17 cellular contexts compared by ENCODE assay signal in the genomic region with DNA sequence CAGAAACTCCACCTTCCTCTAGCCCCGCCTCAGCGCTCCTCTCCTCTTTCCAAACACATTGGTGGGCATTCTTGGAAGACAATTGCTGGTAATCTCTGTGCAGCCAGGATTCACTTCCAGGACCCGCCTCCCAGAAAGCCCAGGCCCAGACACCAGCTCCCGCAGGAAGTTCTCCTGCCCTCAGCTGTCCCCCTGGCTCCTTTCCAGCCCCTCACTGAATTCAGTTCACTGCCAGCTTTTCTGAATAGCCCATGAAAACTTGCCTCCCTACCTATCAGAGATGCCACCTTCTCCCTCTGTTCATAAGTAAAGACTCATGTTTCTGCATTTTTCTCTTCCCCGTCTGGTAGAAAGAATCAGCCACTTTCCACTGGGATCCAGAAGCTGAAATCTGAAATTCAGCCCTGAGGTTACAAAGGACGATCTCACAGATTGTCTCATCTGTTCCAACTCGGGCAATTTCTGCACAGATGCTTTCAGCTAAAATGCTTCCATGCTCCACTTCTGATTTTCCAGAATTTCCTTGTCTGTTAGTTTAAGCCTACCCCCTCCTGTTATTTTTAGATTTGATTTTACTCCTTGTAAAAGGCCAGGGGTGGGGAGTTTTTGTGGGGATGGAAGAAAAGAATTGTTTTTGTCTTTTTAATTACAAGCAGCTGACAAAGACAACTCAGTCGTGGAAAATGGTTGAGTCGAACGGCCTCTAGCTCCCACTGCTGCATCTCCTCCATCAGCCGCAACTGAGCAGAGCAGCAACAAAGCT.
DNase-seq lines count a peak whose midpoint lies in the region; ATAC-seq and TF ChIP-seq lines count a peak whose summit lies in the region.
"Had no signal": no experiment of that assay in that cellular context is flagged by ENCODE, and none has a peak within 500 bp of the region (broad histone marks: within the 10 kb centered on the region; RNA-seq: fewer than 3 reads in every experiment).

No MANE protein-coding gene starts in this region.

- H3K9me3 ChIP-seq in hepatocyte (ENCODE audit: low read depth), result no peaks in the 10 kb centered on the region
- H3K9me3 ChIP-seq: body of pancreas had no signal

- H3K27me3 ChIP-seq in hepatocyte, result no peaks in the 10 kb centered on the region
- H3K27me3 ChIP-seq: body of pancreas had no signal

- no peak for TF ChIP-seq CTCF in hepatocyte (IDR thresholded peaks at IDR 0.05; ENCODE audit: poor library complexity)

- no peaks in the 10 kb centered on the region for H3K36me3 ChIP-seq in hepatocyte (replicated peaks; ENCODE audit: insufficient read depth, low read depth)

- no peak overlapping the region for H3K4me3 ChIP-seq in hepatocyte
- H3K4me3 ChIP-seq: body of pancreas, PC-9 had no signal

- H2AFZ ChIP-seq in hepatocyte, result no peak overlapping the region
- H2AFZ ChIP-seq: PC-9 had no signal

- 69% methylated on average over 11 of the region's 11 CpGs for WGBS in hepatocyte (ENCODE audit: low lambda C conversion rate, missing lambda C conversion rate)

- ATAC-seq in left cardiac atrium (peak; percentile 30 to 33), GM21381 (IDR thresholded peaks at IDR 0.05; ENCODE audit: unreplicated experiment) (no peak), HG03280 (IDR thresholded peaks at IDR 0.05; ENCODE audit: unreplicated experiment) (no peak)
- ATAC-seq: body of pancreas had no signal

- intact Hi-C loops in left cardiac atrium (cut with DNase I), result no loop called here
- intact Hi-C loops in cardiac septum (cut with DNase I), result no loop called here

- H3K4me2 ChIP-seq in hepatocyte, result peak overlapping the region; percentile 1
- H3K4me2 ChIP-seq: PC-9 had no signal

- peak overlapping the region; percentile 71 for H3K27ac ChIP-seq in hepatocyte
- H3K27ac ChIP-seq: body of pancreas, PC-9 had no signal

- H3K79me2 ChIP-seq in hepatocyte, result no peaks in the 10 kb centered on the region

- H3K9me2 ChIP-seq in hepatocyte (replicated peaks; ENCODE audit: insufficient read depth), result no peaks in the 10 kb centered on the region

- no peaks in the 10 kb centered on the region for H4K20me1 ChIP-seq in hepatocyte (ENCODE audit: insufficient read depth, poor library complexity, severe bottlenecking)

- H3K4me1 ChIP-seq in hepatocyte (ENCODE audit: insufficient read depth), result peaks cover 6% of the 10 kb centered on the region
- H3K4me1 ChIP-seq: body of pancreas had no signal

- peak; percentile 23 for DNase-seq in left cardiac atrium
- no peak for DNase-seq in cardiac septum (ENCODE audit: low spot score)
- peak; percentile 76 to 90 for DNase-seq in NCI-H446 (lab: John Stamatoyannopoulos, UW)
- DNase-seq in hepatocyte (ENCODE audit: low spot score), result no peak
- DNase-seq in occipital lobe (lab: John Stamatoyannopoulos, UW), result no peak
- no peak for DNase-seq in HuH-7.5 (ENCODE audit: low spot score)
- DNase-seq: activated naive CD4-positive, alpha-beta T cell treated with anti-CD3 and anti-CD28 coated beads, Interleukin-2, amount 50 U/mL, for 16 hours; erythroblast; IMR-90; NCI-H1930; NCI-H748 treated with DMSO at 0.1 percent for 48 hours; PC-9; stimulated activated CD4-positive, alpha-beta T cell treated with anti-CD3 and anti-CD28 coated beads, Interleukin-15, amount 100 ng/mL, for 24 hours; stimulated activated naive CD4-positive, alpha-beta T cell had no signal

Comparison
In these comparisons a context has a peak if more than half of its experiments do, and no peak if none do; other contexts are left out.
1. DNase-seq: peak in left cardiac atrium (single experiment) and NCI-H446 (2 of 2); none in cardiac septum (single experiment), hepatocyte (single experiment), occipital lobe (single experiment) and HuH-7.5 (single experiment).
2. ATAC-seq: peak in left cardiac atrium (2 of 2); none in GM21381 (single experiment) and HG03280 (single experiment).